ENCODE assay signal across 11 cellular contexts in genomic region chr6:71367763-71368162, GRCh38.
DNase-seq lines count a peak whose midpoint lies in the region; ATAC-seq and TF ChIP-seq lines count a peak whose summit lies in the region.
"Had no signal": no experiment of that assay in that cellular context is flagged by ENCODE, and none has a peak within 500 bp of the region (broad histone marks: within the 10 kb centered on the region; RNA-seq: fewer than 3 reads in every experiment).

No MANE protein-coding gene starts in this region.

- no peaks in the 10 kb centered on the region for H3K36me3 ChIP-seq in IMR-90 (ENCODE audit: control insufficient read depth, insufficient read depth, low read length)
- peaks cover 18% of the 10 kb centered on the region for H3K36me3 ChIP-seq in mammary epithelial cell (ENCODE audit: insufficient read depth, low read length)

- intact Hi-C loops in IMR-90 (cut with micrococcal nuclease) (no loop called here), mammary epithelial cell (cut with micrococcal nuclease) (no loop called here)

- H3K9me3 ChIP-seq in IMR-90 (ENCODE audit: control insufficient read depth, insufficient read depth, low read length) (no peaks in the 10 kb centered on the region), mammary epithelial cell (replicated peaks; ENCODE audit: insufficient read depth, low read length) (no peaks in the 10 kb centered on the region)
- H3K9me3 ChIP-seq: esophagus muscularis mucosa had no signal

- no peak for TF ChIP-seq CTCF in IMR-90 (conservative IDR thresholded peaks at IDR 0.05; ENCODE audit: low read depth, low read length)
- TF ChIP-seq CTCF in mammary epithelial cell (conservative IDR thresholded peaks at IDR 0.05 in 1 of 2, IDR thresholded peaks at IDR 0.05 in 1 of 2; ENCODE audit: extremely low read depth in 1 of 2, insufficient read depth in 1 of 2, low read depth in 1 of 2, low read length in 2 of 2), result no peak
- no peak for TF ChIP-seq CTCF in osteocyte (IDR thresholded peaks at IDR 0.05)

- peaks cover 40% of the 10 kb centered on the region for H3K79me2 ChIP-seq in mammary epithelial cell (ENCODE audit: insufficient read depth, low read length)

- POLR2A ChIA-PET in IMR-90 (lab: Charles Lee; ENCODE audit: unreplicated experiment), result no interaction called here

- CTCF ChIA-PET in IMR-90 (lab: Yijun Ruan, JAX) (no interaction called here), mammary epithelial cell (lab: Charles Lee; ENCODE audit: low non-redundant PET) (interaction anchor here (0.6 kb wide), 1 partner anchor 177 kb away, joined by 10 read pairs; no protein-coding TSS in a partner anchor)

- peak overlapping the region; percentile 67 to 90; a peak in 3 of 4 replicates for H4K8ac ChIP-seq in IMR-90 (ENCODE audit: low read depth in 2 of 2, low read length in 2 of 2)

- no peaks in the 10 kb centered on the region for H3K9me3 Mint-ChIP-seq in osteocyte (ENCODE audit: unreplicated experiment)
- H3K9me3 Mint-ChIP-seq: activated naive CD4-positive, alpha-beta T cell treated with anti-CD3 and anti-CD28 coated beads, Interleukin-2, amount 50 U/mL, for 72 hours had no signal

- H3K4me1 Mint-ChIP-seq in osteocyte (ENCODE audit: unreplicated experiment), result peaks cover 13% of the 10 kb centered on the region

- H4K91ac ChIP-seq in IMR-90 (ENCODE audit: insufficient read depth, low read depth, low read length), result peak overlapping the region; percentile 90

- H3K9ac ChIP-seq in IMR-90 (ENCODE audit: low read depth, low read length) (no peak overlapping the region), mammary epithelial cell (ENCODE audit: insufficient read depth, low read length) (no peak overlapping the region)

- no TSS peak for BruUV-seq in IMR-90 (replicated peaks; lab: Mats Ljungman, UMichigan)
- BruUV-seq in mammary epithelial cell (replicated peaks; lab: Mats Ljungman, UMichigan), result no TSS peak

- H3K4me1 ChIP-seq in IMR-90 (ENCODE audit: control insufficient read depth, insufficient read depth, low read length) (peaks cover 12% of the 10 kb centered on the region), mammary epithelial cell (ENCODE audit: insufficient read depth, low read length) (peaks cover 20% of the 10 kb centered on the region)

- H2BK5ac ChIP-seq in IMR-90 (ENCODE audit: low read depth, low read length, poor library complexity, severe bottlenecking), result peak overlapping the region; percentile 92

- peaks cover 21 to 28% of the 10 kb centered on the region in 2 experiments for H3K79me1 ChIP-seq in IMR-90 (ENCODE audit: low read depth in 1 of 2, low read length in 2 of 2)

- no peak for TF ChIP-seq RAD21 in IMR-90 (IDR thresholded peaks at IDR 0.05; ENCODE audit: low read length)

- TF ChIP-seq POLR2A in IMR-90 (IDR thresholded peaks at IDR 0.05; ENCODE audit: low read depth, low read length), result no peak

- no peak overlapping the region; the same call in 1 of the 2 replicates for H3K56ac ChIP-seq in IMR-90 (ENCODE audit: extremely low read depth, insufficient read depth, low read length)

- dilution Hi-C loops in IMR-90 (cut with HindIII; ENCODE audit: low sequenced_read_pairs, unreplicated experiment), result loop anchor here (25.0 kb wide), 1 partner anchor 180 kb away; no protein-coding TSS in a partner anchor
- dilution Hi-C loops in mammary epithelial cell (cut with HindIII; ENCODE audit: low sequenced_read_pairs), result no loop called here

- H3K18ac ChIP-seq in IMR-90 (ENCODE audit: low read depth, low read length), result peak overlapping the region; percentile 99

- DNase-seq in NCI-H1105 treated with DMSO at 0.1 percent for 48 hours (lab: John Stamatoyannopoulos, UW) (peak; percentile 8), NCI-H1105 (lab: John Stamatoyannopoulos, UW) (no peak), IMR-90 (peak; percentile 17), mammary epithelial cell (peak; percentile 67), osteocyte (ENCODE audit: extremely low spot score, unreplicated experiment) (no peak), GF-D8 (lab: John Stamatoyannopoulos, UW) (no peak)

- peak overlapping the region; percentile 45; the same call in 2 of the 3 replicates for H2BK15ac ChIP-seq in IMR-90 (ENCODE audit: low read depth, low read length)

- H3K4me3 ChIP-seq in IMR-90 (ENCODE audit: insufficient read depth, low read depth, low read length), result no peak overlapping the region
- no peak overlapping the region for H3K4me3 ChIP-seq in mammary epithelial cell (replicated peaks in 1 of 3; ENCODE audit: insufficient read depth in 1 of 3, low read depth in 2 of 3, low read length in 3 of 3)
- H3K4me3 ChIP-seq: esophagus muscularis mucosa, K562 had no signal

- H3K27me3 ChIP-seq in IMR-90 (ENCODE audit: control insufficient read depth, insufficient read depth, low read length) (no peaks in the 10 kb centered on the region), mammary epithelial cell (ENCODE audit: insufficient read depth, low read length) (no peaks in the 10 kb centered on the region)
- H3K27me3 ChIP-seq: esophagus muscularis mucosa had no signal

- WGBS in IMR-90 (ENCODE audit: extremely low coverage in 2 of 2, insufficient read length in 1 of 2), 2 experiments, result no CpG with 5 or more reads among the region's 3 CpGs
- WGBS in mammary epithelial cell (ENCODE audit: low coverage, missing lambda C conversion rate), result 5% methylated on average over 2 of the region's 3 CpGs

- H4K20me1 ChIP-seq in IMR-90 (ENCODE audit: insufficient read depth, low read length) (0 out of 2 replicates have a peak, but pooled peaks cover 3% of the 10 kb centered on the region), mammary epithelial cell (ENCODE audit: insufficient read depth, low read length) (no peaks in the 10 kb centered on the region)

- H2AK5ac ChIP-seq in IMR-90 (ENCODE audit: low read depth, low read length), result peak overlapping the region; percentile 83; the same call in 1 of the 2 replicates

- H2BK120ac ChIP-seq in IMR-90 (ENCODE audit: low read depth, low read length), result peak overlapping the region; percentile 94

- H4K5ac ChIP-seq in IMR-90 (ENCODE audit: low read depth, low read length), result peak overlapping the region; percentile 97

- in situ Hi-C loops in IMR-90 (cut with MboI; ENCODE audit: low sequenced_read_pairs) (no loop called here), mammary epithelial cell (cut with MboI; ENCODE audit: low sequenced_read_pairs in 2 of 2) (no loop called here)

- peak overlapping the region; percentile 87 for H2AK9ac ChIP-seq in IMR-90 (replicated peaks; ENCODE audit: low read depth, low read length, poor library complexity)

- ATAC-seq in IMR-90 (ENCODE audit: low read depth) (no peak), HG03280 (IDR thresholded peaks at IDR 0.05; ENCODE audit: unreplicated experiment) (no peak), HG03135 (IDR thresholded peaks at IDR 0.05; ENCODE audit: unreplicated experiment) (no peak)
- ATAC-seq: activated naive CD4-positive, alpha-beta T cell treated with anti-CD3 and anti-CD28 coated beads, Interleukin-2, amount 50 U/mL, for 72 hours; K562 had no signal

- H3K4me3 Mint-ChIP-seq in osteocyte (ENCODE audit: unreplicated experiment), result no peak overlapping the region

- peak overlapping the region; percentile 83 for H3K23ac ChIP-seq in IMR-90 (ENCODE audit: low read depth, low read length)

- peak overlapping the region; percentile 88 for H3K14ac ChIP-seq in IMR-90 (replicated peaks; ENCODE audit: low read depth, low read length)

- no peaks in the 10 kb centered on the region for H3K27me3 Mint-ChIP-seq in osteocyte (ENCODE audit: unreplicated experiment)

- H3K4me2 ChIP-seq in IMR-90 (ENCODE audit: low read depth, low read length), result peak overlapping the region; percentile 23; the same call in 1 of the 2 replicates
- H3K4me2 ChIP-seq in mammary epithelial cell (ENCODE audit: insufficient read depth, low read depth, low read length), result no peak overlapping the region

- H3K27ac Mint-ChIP-seq in osteocyte (ENCODE audit: unreplicated experiment), result peak overlapping the region; percentile 7

- H3K36me3 Mint-ChIP-seq in osteocyte (ENCODE audit: unreplicated experiment), result peaks cover 11% of the 10 kb centered on the region
- H3K36me3 Mint-ChIP-seq: activated naive CD4-positive, alpha-beta T cell treated with anti-CD3 and anti-CD28 coated beads, Interleukin-2, amount 50 U/mL, for 72 hours had no signal

- peak overlapping the region; percentile 94 for H3K4ac ChIP-seq in IMR-90 (ENCODE audit: low read depth, low read length)

- H3K9me1 ChIP-seq in IMR-90 (ENCODE audit: insufficient read depth, low read length), result peaks cover 7% of the 10 kb centered on the region; the same call in 1 of the 2 replicates

- H2BK20ac ChIP-seq in IMR-90 (ENCODE audit: low read depth, low read length), result peak overlapping the region; percentile 88

- H3K27ac ChIP-seq in IMR-90 (ENCODE audit: insufficient read depth, low read length) (peak overlapping the region; percentile 61; the same call in 1 of the 2 replicates), mammary epithelial cell (ENCODE audit: insufficient read depth, low read depth, low read length) (peak overlapping the region; percentile 41)
- H3K27ac ChIP-seq: esophagus muscularis mucosa had no signal

- H2AFZ ChIP-seq in IMR-90 (replicated peaks; ENCODE audit: low read length, poor library complexity) (no peak overlapping the region), mammary epithelial cell (ENCODE audit: low read depth, low read length) (peak overlapping the region; percentile 6)

TF ChIP-seq in IMR-90, 13 proteins besides CTCF, POLR2A, EP300 and RAD21:
- no peak for TF ChIP-seq MXI1 (IDR thresholded peaks at IDR 0.05; ENCODE audit: borderline replicate concordance, low read depth, low read length)

Comparison
In these comparisons a context has a peak if more than half of its experiments do, and no peak if none do; other contexts are left out.
1. DNase-seq: peak in NCI-H1105 treated with DMSO at 0.1 percent for 48 hours (single experiment), IMR-90 (single experiment) and mammary epithelial cell (single experiment); none in NCI-H1105 (single experiment), osteocyte (single experiment) and GF-D8 (single experiment).